In the genomic region with DNA sequence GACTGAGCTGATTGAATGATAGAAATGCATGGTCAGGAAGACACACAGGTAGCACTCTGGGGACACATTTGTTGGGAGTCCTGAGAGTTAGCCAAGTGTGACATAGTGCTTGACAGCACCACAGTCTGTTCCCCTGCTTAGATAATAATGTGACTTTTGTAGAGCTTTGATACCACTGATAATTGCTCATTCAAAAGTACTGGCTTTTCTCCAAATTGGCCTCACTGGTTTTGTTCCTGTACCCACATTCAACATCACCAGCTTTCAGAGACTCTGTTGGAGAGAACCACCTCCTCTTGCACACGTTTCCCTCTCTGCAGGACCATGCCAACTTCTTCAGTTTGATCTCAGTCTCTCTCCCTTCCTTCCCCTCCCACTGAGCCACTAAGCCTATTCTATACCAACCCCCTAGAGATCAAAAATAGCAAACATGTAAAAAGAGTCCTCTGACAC, we compare ENCODE assay signal across 10 cellular contexts. TPM values are rescaled to one million over a fixed set of nuclear protein-coding genes. Genes with fewer than 3 reads are reported as not detected.
DNase-seq lines count a peak whose midpoint lies in the region; ATAC-seq and TF ChIP-seq lines count a peak whose summit lies in the region.
"Had no signal": no experiment of that assay in that cellular context is flagged by ENCODE, and none has a peak within 500 bp of the region (broad histone marks: within the 10 kb centered on the region; RNA-seq: fewer than 3 reads in every experiment).

No MANE protein-coding gene starts in this region.

- H3K36me3 ChIP-seq in BLaER1 treated with 17β-estradiol and CSF1 and Interleukin-3, amounts not matched to agents 10 nM and 100 nM, result no peaks in the 10 kb centered on the region
- no peaks in the 10 kb centered on the region for H3K36me3 ChIP-seq in CD8-positive, alpha-beta T cell (ENCODE audit: insufficient read depth, low read length)
- no peaks in the 10 kb centered on the region for H3K36me3 ChIP-seq in OCI-LY1 (ENCODE audit: insufficient read depth, low read length)

- H3K4me3 ChIP-seq in BLaER1 treated with 17β-estradiol and CSF1 and Interleukin-3, amounts not matched to agents 10 nM and 100 nM, result no peak overlapping the region
- H3K4me3 ChIP-seq in CD8-positive, alpha-beta T cell (ENCODE audit: low read depth, low read length), result no peak overlapping the region
- no peak overlapping the region for H3K4me3 ChIP-seq in OCI-LY1 (ENCODE audit: low read depth, low read length, poor library complexity, severe bottlenecking)

- no peaks in the 10 kb centered on the region for H4K20me1 ChIP-seq in BLaER1 treated with 17β-estradiol and CSF1 and Interleukin-3, amounts not matched to agents 10 nM and 100 nM
- H4K20me1 ChIP-seq in OCI-LY1 (ENCODE audit: insufficient read depth, low read length), result no peaks in the 10 kb centered on the region

- no peaks in the 10 kb centered on the region for H3K79me2 ChIP-seq in OCI-LY1 (ENCODE audit: insufficient read depth, low read length)

- intact Hi-C loops in CD8-positive, alpha-beta T cell (cut with DNase I, micrococcal nuclease), result loop anchor here in 1 of 2 experiments (2.0 kb wide), 1 partner anchor 13 kb away; no protein-coding TSS in a partner anchor

- no peak overlapping the region for H3K9ac ChIP-seq in BLaER1 treated with 17β-estradiol and CSF1 and Interleukin-3, amounts not matched to agents 10 nM and 100 nM
- no peak overlapping the region for H3K9ac ChIP-seq in OCI-LY1 (ENCODE audit: low read length)

- H3K36me3 Mint-ChIP-seq in CD8-positive, alpha-beta T cell, result no peaks in the 10 kb centered on the region

- H3K9me3 Mint-ChIP-seq in CD8-positive, alpha-beta T cell, result no peaks in the 10 kb centered on the region

- no peak overlapping the region for H2AFZ ChIP-seq in OCI-LY1 (ENCODE audit: low read length)

- peak; percentile 27 for ATAC-seq in CD8-positive, alpha-beta T cell
- no peak for ATAC-seq in HG02642 (IDR thresholded peaks at IDR 0.05; ENCODE audit: poor library complexity, unreplicated experiment)

- POLR2A ChIA-PET in CD8-positive, alpha-beta T cell (lab: Charles Lee), result interaction anchor here (0.6 to 3.2 kb wide), 13 partner anchors 9 to 79 kb away, joined by 3 to 15 read pairs (median 4); no protein-coding TSS in a partner anchor

- no peaks in the 10 kb centered on the region for H3K27me3 Mint-ChIP-seq in CD8-positive, alpha-beta T cell (ENCODE audit: low read depth)

- no peak overlapping the region for H3K27ac ChIP-seq in BLaER1 treated with 17β-estradiol and CSF1 and Interleukin-3, amounts not matched to agents 10 nM and 100 nM
- no peak overlapping the region for H3K27ac ChIP-seq in CD8-positive, alpha-beta T cell (ENCODE audit: low read depth, low read length)
- H3K27ac ChIP-seq in OCI-LY1 (ENCODE audit: low read depth, low read length, poor library complexity, severe bottlenecking), result peak overlapping the region; percentile 3

- H3K9me2 ChIP-seq in OCI-LY1 (ENCODE audit: low read depth, low read length), result no peaks in the 10 kb centered on the region

- peaks cover 7 to 26% (median 22%) of the 10 kb centered on the region in 10 experiments; a peak in 19 of 20 replicates for H3K4me1 ChIP-seq in BLaER1 treated with 17β-estradiol and CSF1 and Interleukin-3, amounts not matched to agents 10 nM and 100 nM
- H3K4me1 ChIP-seq in CD8-positive, alpha-beta T cell (ENCODE audit: insufficient read depth, low read length), result peaks cover 37% of the 10 kb centered on the region
- H3K4me1 ChIP-seq in OCI-LY1 (ENCODE audit: insufficient read depth, low read length, severe bottlenecking), result peaks cover 24% of the 10 kb centered on the region

- no peaks in the 10 kb centered on the region for H3K27me3 ChIP-seq in BLaER1 treated with 17β-estradiol and CSF1 and Interleukin-3, amounts not matched to agents 10 nM and 100 nM
- no peaks in the 10 kb centered on the region for H3K27me3 ChIP-seq in CD8-positive, alpha-beta T cell (ENCODE audit: insufficient read depth, low read length)
- H3K27me3 ChIP-seq in OCI-LY1 (ENCODE audit: insufficient read depth, low read length), result no peaks in the 10 kb centered on the region

- peaks cover 67% of the 10 kb centered on the region for H3K4me1 Mint-ChIP-seq in CD8-positive, alpha-beta T cell (ENCODE audit: low read depth)

- H3K4me3 Mint-ChIP-seq in CD8-positive, alpha-beta T cell, result no peak overlapping the region

- no peaks in the 10 kb centered on the region for H3K9me3 ChIP-seq in BLaER1 treated with 17β-estradiol and CSF1 and Interleukin-3, amounts not matched to agents 10 nM and 100 nM (replicated peaks in 1 of 11)
- no peaks in the 10 kb centered on the region for H3K9me3 ChIP-seq in CD8-positive, alpha-beta T cell (ENCODE audit: low read length)
- no peaks in the 10 kb centered on the region for H3K9me3 ChIP-seq in OCI-LY1 (ENCODE audit: low read length)

- no peaks in the 10 kb centered on the region for H3F3A ChIP-seq in OCI-LY1 (ENCODE audit: insufficient read depth, low read length)

- peak overlapping the region; percentile 75 for H3K27ac Mint-ChIP-seq in CD8-positive, alpha-beta T cell

- CTCF ChIA-PET in CD8-positive, alpha-beta T cell (lab: Charles Lee), result interaction anchor here (1.0 to 2.3 kb wide), 6 partner anchors 10 to 122 kb away, joined by 3 to 9 read pairs (median 6); no protein-coding TSS in a partner anchor

- no peak for TF ChIP-seq CTCF in CD8-positive, alpha-beta T cell (IDR thresholded peaks at IDR 0.05)
- TF ChIP-seq CTCF in OCI-LY1 (IDR thresholded peaks at IDR 0.05; ENCODE audit: low read length), result no peak

- H3K4me2 ChIP-seq in BLaER1 treated with 17β-estradiol and CSF1 and Interleukin-3, amounts not matched to agents 10 nM and 100 nM, result peak overlapping the region in 7 of 11 experiments; percentile 37 to 72 (median 69); a peak in 10 of 22 replicates
- no peak overlapping the region; the same call in 1 of the 2 replicates for H3K4me2 ChIP-seq in OCI-LY1 (ENCODE audit: low read length)

- no peak for DNase-seq in CD8-positive, alpha-beta T cell
- DNase-seq in hippocampal formation (lab: John Stamatoyannopoulos, UW) (peak; percentile 9 to 62), NCI-H2227 treated with DMSO at 0.1 percent for 48 hours (lab: John Stamatoyannopoulos, UW) (no peak)
- DNase-seq in stimulated activated naive CD4-positive, alpha-beta T cell treated with Interleukin-2 at 50 U/mL for 16 hours (lab: John Stamatoyannopoulos, UW), result no peak
- DNase-seq: NCI-H524 treated with DMSO at 0.1 percent for 48 hours, small intestine, T1000 had no signal

RNA-seq across cellular contexts. Expression of a gene that starts 52.5 kb away (rescaled TPM):
- total RNA-seq in CD8-positive, alpha-beta T cell, result 100 to 1,000 TPM; 287 to 310 TPM

Comparison
In these comparisons a context has a peak if more than half of its experiments do, and no peak if none do; other contexts are left out.
1. DNase-seq: peak in hippocampal formation (2 of 2); none in CD8-positive, alpha-beta T cell (0 of 7), NCI-H2227 treated with DMSO at 0.1 percent for 48 hours (single experiment) and stimulated activated naive CD4-positive, alpha-beta T cell treated with Interleukin-2 at 50 U/mL for 16 hours (single experiment).